Comparison of ENCODE assay signal across 1 cellular context in genomic region chr11:120564573-120565301, GRCh38.
TF ChIP-seq lines count a peak whose summit lies in the region.

No MANE protein-coding gene starts in this region.

TF ChIP-seq in HepG2, 621 proteins besides CTCF, POLR2A, EP300 and RAD21 (continued from another document):
- no peak for TF ChIP-seq ARID4A (CRISPR knock-in tag; IDR thresholded peaks at IDR 0.05; ENCODE audit: borderline replicate concordance)
- no peak for TF ChIP-seq ZNF337 (CRISPR knock-in tag; IDR thresholded peaks at IDR 0.05; ENCODE audit: borderline replicate concordance, low read depth)
